ENCODE assay signal across 8 cellular contexts in genomic region chr15:92393287-92393993, GRCh38. TPM values are rescaled to one million over a fixed set of nuclear protein-coding genes. Genes with fewer than 3 reads are reported as not detected.
A peak's percentile ranks its signal among the peaks of the same experiment; 100 is the strongest.
DNase-seq lines count a peak whose midpoint lies in the region; ATAC-seq, FAIRE-seq and TF ChIP-seq lines count a peak whose summit lies in the region.

A gene with protein sequence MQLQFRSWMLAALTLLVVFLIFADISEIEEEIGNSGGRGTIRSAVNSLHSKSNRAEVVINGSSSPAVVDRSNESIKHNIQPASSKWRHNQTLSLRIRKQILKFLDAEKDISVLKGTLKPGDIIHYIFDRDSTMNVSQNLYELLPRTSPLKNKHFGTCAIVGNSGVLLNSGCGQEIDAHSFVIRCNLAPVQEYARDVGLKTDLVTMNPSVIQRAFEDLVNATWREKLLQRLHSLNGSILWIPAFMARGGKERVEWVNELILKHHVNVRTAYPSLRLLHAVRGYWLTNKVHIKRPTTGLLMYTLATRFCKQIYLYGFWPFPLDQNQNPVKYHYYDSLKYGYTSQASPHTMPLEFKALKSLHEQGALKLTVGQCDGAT (plus strand): TSS chr15:92393881. CDS start chr15:92394065, 184 bp downstream.

- peak within 1 kb of the TSS; percentile 64 for H3K4me2 ChIP-seq in mesenchymal stem cell (ENCODE audit: low read length, poor library complexity, severe bottlenecking)

- no peak within 1 kb of the TSS for H2AFZ ChIP-seq in mesenchymal stem cell (ENCODE audit: low read depth, low read length)

- in situ Hi-C loops in brain microvascular endothelial cell (cut with HindIII; ENCODE audit: low pct_ligation_motif_present, low sequenced_read_pairs): no loop called here

- no peak within 1 kb of the TSS for H2AK5ac ChIP-seq in mesenchymal stem cell (ENCODE audit: low read length, severe bottlenecking)

- no peak for ATAC-seq in HG03196 (IDR thresholded peaks at IDR 0.05; ENCODE audit: unreplicated experiment)

- H3K18ac ChIP-seq in mesenchymal stem cell (ENCODE audit: low read depth in 1 of 2, low read length in 2 of 2): no peak within 1 kb of the TSS

- H3K36me3 ChIP-seq in BE2C: no peaks in the 10 kb centered on the region
- no peaks in the 10 kb centered on the region for H3K36me3 ChIP-seq in brain microvascular endothelial cell (replicated peaks)
- H3K36me3 ChIP-seq in mesenchymal stem cell (ENCODE audit: control insufficient read depth in 1 of 2, insufficient read depth in 2 of 2, low read depth in 1 of 2, low read length in 2 of 2): no peaks in the 10 kb centered on the region

- H3K14ac ChIP-seq in mesenchymal stem cell (ENCODE audit: low read length in 2 of 2): no peak within 1 kb of the TSS

- H4K8ac ChIP-seq in mesenchymal stem cell (ENCODE audit: low read length): no peak within 1 kb of the TSS

- no peak within 1 kb of the TSS for H3K27ac ChIP-seq in brain microvascular endothelial cell
- no peak within 1 kb of the TSS for H3K27ac ChIP-seq in mesenchymal stem cell (ENCODE audit: low read length, poor library complexity, severe bottlenecking)

- no peak for TF ChIP-seq POLR2A in GM12892 (IDR thresholded peaks at IDR 0.05; ENCODE audit: low read depth, low read length)

- H3K27me3 ChIP-seq in BE2C: peaks cover 24% of the 10 kb centered on the region; the same call in 1 of the 2 replicates
- peaks cover 32% of the 10 kb centered on the region for H3K27me3 ChIP-seq in brain microvascular endothelial cell (replicated peaks)
- H3K27me3 ChIP-seq in mesenchymal stem cell (ENCODE audit: control insufficient read depth in 1 of 2, insufficient read depth in 1 of 2, low read length in 2 of 2): peaks cover 65 to 84% of the 10 kb centered on the region in 2 experiments

- WGBS in mesenchymal stem cell: under 1% methylated on average over 56 of the region's 67 CpGs

- H2BK120ac ChIP-seq in mesenchymal stem cell (ENCODE audit: low read depth, low read length): no peak within 1 kb of the TSS

- H3K23ac ChIP-seq in mesenchymal stem cell (ENCODE audit: low read length in 2 of 2): no peak within 1 kb of the TSS

- no peak within 1 kb of the TSS for H2BK12ac ChIP-seq in mesenchymal stem cell (ENCODE audit: low read length in 2 of 2)

- no peaks in the 10 kb centered on the region for H3K9me3 ChIP-seq in BE2C
- H3K9me3 ChIP-seq in mesenchymal stem cell (ENCODE audit: control insufficient read depth, low read length): no peaks in the 10 kb centered on the region

- no peaks in the 10 kb centered on the region for H3K79me1 ChIP-seq in mesenchymal stem cell (replicated peaks; ENCODE audit: low read length, poor library complexity, severe bottlenecking)

- H3K9ac ChIP-seq in mesenchymal stem cell (ENCODE audit: low read length): no peak within 1 kb of the TSS

- H2BK15ac ChIP-seq in mesenchymal stem cell (ENCODE audit: low read depth, poor library complexity, severe bottlenecking): no peak within 1 kb of the TSS

- no peak within 1 kb of the TSS for H3K4ac ChIP-seq in mesenchymal stem cell (ENCODE audit: low read depth in 1 of 2, low read length in 2 of 2)

- no peak within 1 kb of the TSS for H2BK5ac ChIP-seq in mesenchymal stem cell (ENCODE audit: low read depth, low read length, poor library complexity, severe bottlenecking)

- peak within 1 kb of the TSS; percentile 61 for H3K4me3 ChIP-seq in BE2C (ENCODE audit: low read depth, low read length)
- H3K4me3 ChIP-seq in brain microvascular endothelial cell (ENCODE audit: low read depth, low read length): peak within 1 kb of the TSS; percentile 57
- H3K4me3 ChIP-seq in mesenchymal stem cell (ENCODE audit: insufficient read depth in 1 of 2, low read depth in 1 of 2, low read length in 2 of 2): peak within 1 kb of the TSS; percentile 37 to 38

- DNase-seq in BE2C: peak; percentile 75
- peak; percentile 55 for DNase-seq in LHCN-M2 (ENCODE audit: low read depth)
- DNase-seq in brain microvascular endothelial cell: no peak
- no peak for DNase-seq in mesenchymal stem cell
- no peak for DNase-seq in ureter (ENCODE audit: low spot score)
- no peak for DNase-seq in GM12892 (ENCODE audit: insufficient read length)
- no peak for DNase-seq in NCI-H187 treated with DMSO at 0.1 percent for 48 hours (lab: John Stamatoyannopoulos, UW)

- no peak within 1 kb of the TSS for H4K91ac ChIP-seq in mesenchymal stem cell (ENCODE audit: low read length)

- H3K4me1 ChIP-seq in BE2C: no peaks in the 10 kb centered on the region
- peaks cover 12% of the 10 kb centered on the region for H3K4me1 ChIP-seq in mesenchymal stem cell (ENCODE audit: control insufficient read depth, insufficient read depth, low read depth, low read length)

- no peak for FAIRE-seq in GM12892 (lab: Jason Lieb, UNC)

- no peak for TF ChIP-seq CTCF in BE2C (IDR thresholded peaks at IDR 0.05; ENCODE audit: low read depth, low read length)
- no peak for TF ChIP-seq CTCF in brain microvascular endothelial cell (IDR thresholded peaks at IDR 0.05; ENCODE audit: low read depth, low read length, missing control alignments)

RNA-seq across cellular contexts. Expression of the gene that starts here (rescaled TPM):
- polyA plus RNA-seq in BE2C (2012; ENCODE audit: insufficient read depth, insufficient read length, low read depth): 9.6 TPM
- total RNA-seq in LHCN-M2 (2014; rRNA removed): 12.7 and 15.7 TPM in 2 replicates
- polyA plus RNA-seq in LHCN-M2 (2012): 11.0 TPM
- polyA plus RNA-seq in mesenchymal stem cell (2013, experiment 1 of 2): 0.03 TPM
- polyA plus RNA-seq in mesenchymal stem cell (2013, experiment 2 of 2): 0.04 TPM
- not detected for total RNA-seq in ureter
- not detected for polyA plus RNA-seq in GM12892 (2012; ENCODE audit: missing spikeins)

Comparison
In these comparisons a context has a peak if more than half of its experiments do, and no peak if none do; other contexts are left out.
1. RNA of the gene that starts here (total RNA-seq): 12.7 to 15.7 TPM in LHCN-M2; not detected in ureter (single experiment); every median in the first group is over 10 times any median in the second.
2. DNase-seq: peak in BE2C (single experiment) and LHCN-M2 (single experiment); none in brain microvascular endothelial cell (single experiment), mesenchymal stem cell (single experiment), ureter (single experiment), GM12892 (single experiment) and NCI-H187 treated with DMSO at 0.1 percent for 48 hours (single experiment).
3. Peak in every context shown above with its lines, with median percentiles within 50 percentile points of each other: H3K4me3 ChIP-seq.